In genomic region chr17:17526369-17526768, GRCh38 we compare ENCODE assay signal across 22 cellular contexts. TPM values are rescaled to one million over a fixed set of nuclear protein-coding genes. Genes with fewer than 3 reads are reported as not detected.
A peak's percentile ranks its signal among the peaks of the same experiment; 100 is the strongest.
DNase-seq lines count a peak whose midpoint lies in the region; ATAC-seq, FAIRE-seq and TF ChIP-seq lines count a peak whose summit lies in the region.
"Had no signal": no experiment of that assay in that cellular context is flagged by ENCODE, and none has a peak within 500 bp of the region (broad histone marks: within the 10 kb centered on the region; RNA-seq: fewer than 3 reads in every experiment).

No MANE protein-coding gene starts in this region.

- peak overlapping the region; percentile 66 for H2BK12ac ChIP-seq in neuronal stem cell (ENCODE audit: low read length)

- H3K4me1 Mint-ChIP-seq in activated naive CD4-positive, alpha-beta T cell treated with anti-CD3 and anti-CD28 coated beads, Interleukin-2, amount 10 ng/mL, durations not matched to agents 7 days and 5 days = no peaks in the 10 kb centered on the region

- FAIRE-seq in HepG2 (lab: Jason Lieb, UNC) = no peak
- FAIRE-seq: keratinocyte had no signal

- H3K4me3 ChIP-seq in liver (ENCODE audit: low read depth in 1 of 3, low read length in 3 of 3) (no peak overlapping the region), HepG2 (replicated peaks in 1 of 3; ENCODE audit: insufficient read depth in 1 of 3, low read depth in 2 of 3, low read length in 3 of 3) (no peak overlapping the region), neuronal stem cell (ENCODE audit: low read length in 2 of 2) (no peak overlapping the region), gastroesophageal sphincter (no peak overlapping the region)
- H3K4me3 ChIP-seq: suprapubic skin had no signal

- H3K9me3 Mint-ChIP-seq in activated naive CD4-positive, alpha-beta T cell treated with anti-CD3 and anti-CD28 coated beads, Interleukin-2, amount 10 ng/mL, durations not matched to agents 7 days and 5 days = no peaks in the 10 kb centered on the region
- H3K9me3 Mint-ChIP-seq: natural killer cell treated with Interleukin-12 subunit alpha and Interleukin-12 subunit beta and Interleukin-15 and Interleukin-18, amount 100 ng/mL, for 72 hours; T-helper 1 cell treated with Interleukin-12 subunit alpha and Interleukin-12 subunit beta and Interleukin-4 antibody, amounts not matched to agents 30 μg/mL and 1 μg/mL, for 36 hours had no signal

- TF ChIP-seq POLR2A in HepG2 (IDR thresholded peaks at IDR 0.05; ENCODE audit: insufficient read depth in 1 of 2, low read depth in 2 of 2, low read length in 2 of 2) = no peak
- no peak for TF ChIP-seq POLR2A in gastroesophageal sphincter (IDR thresholded peaks at IDR 0.05)

- H3K4me1 ChIP-seq in liver (ENCODE audit: control insufficient read depth in 4 of 4, insufficient read depth in 4 of 4, low read length in 3 of 4) = peaks cover 18 to 66% (median 47%) of the 10 kb centered on the region in 4 donors
- peaks cover 18% of the 10 kb centered on the region for H3K4me1 ChIP-seq in HepG2 (ENCODE audit: insufficient read depth, low read length)
- peaks cover 3 to 5% of the 10 kb centered on the region in 2 donors for H3K4me1 ChIP-seq in neuronal stem cell (ENCODE audit: control insufficient read depth in 2 of 2, insufficient read depth in 1 of 2, low read depth in 1 of 2, low read length in 2 of 2)
- H3K4me1 ChIP-seq in gastroesophageal sphincter = peaks cover 0 to 12% (median 0%) of the 10 kb centered on the region in 3 donors
- H3K4me1 ChIP-seq: suprapubic skin had no signal

- H3K4me2 ChIP-seq in HepG2 (ENCODE audit: low read depth, low read length) = no peak overlapping the region
- no peak overlapping the region for H3K4me2 ChIP-seq in neuronal stem cell (ENCODE audit: insufficient read depth, low read length, poor library complexity, severe bottlenecking)

- H3K79me1 ChIP-seq in neuronal stem cell (ENCODE audit: low read depth, low read length) = peaks cover 3% of the 10 kb centered on the region

- peak overlapping the region; percentile 52 for H2AK5ac ChIP-seq in neuronal stem cell (ENCODE audit: low read depth, low read length)

- H2AFZ ChIP-seq in HepG2 (ENCODE audit: low read length) = no peak overlapping the region
- H2AFZ ChIP-seq in neuronal stem cell (ENCODE audit: low read length) = no peak overlapping the region

- TF ChIP-seq RAD21 in liver (IDR thresholded peaks at IDR 0.05) (no peak), HepG2 (CRISPR knock-in tag; IDR thresholded peaks at IDR 0.05) (no peak)

- H3K23ac ChIP-seq in neuronal stem cell (ENCODE audit: low read depth, low read length, poor library complexity) = peak overlapping the region; percentile 68

- H3K4ac ChIP-seq in neuronal stem cell (ENCODE audit: low read length) = no peak overlapping the region

- H3K36me3 ChIP-seq in liver (ENCODE audit: control insufficient read depth in 4 of 4, insufficient read depth in 3 of 4, low read depth in 1 of 4, low read length in 3 of 4) = peaks cover 0 to 5% (median under 1%) of the 10 kb centered on the region in 4 donors
- H3K36me3 ChIP-seq in HepG2 (replicated peaks in 1 of 2; ENCODE audit: control insufficient read depth in 1 of 2, insufficient read depth in 2 of 2, low read length in 2 of 2) = no peaks in the 10 kb centered on the region
- H3K36me3 ChIP-seq in neuronal stem cell (replicated peaks in 1 of 2; ENCODE audit: control insufficient read depth in 2 of 2, insufficient read depth in 2 of 2, low read length in 2 of 2) = no peaks in the 10 kb centered on the region
- H3K36me3 ChIP-seq in gastroesophageal sphincter = peaks cover 0 to 6% of the 10 kb centered on the region in 2 donors

- no peaks in the 10 kb centered on the region for H3K27me3 Mint-ChIP-seq in activated naive CD4-positive, alpha-beta T cell treated with anti-CD3 and anti-CD28 coated beads, Interleukin-2, amount 10 ng/mL, durations not matched to agents 7 days and 5 days
- H3K27me3 Mint-ChIP-seq: natural killer cell treated with Interleukin-12 subunit alpha and Interleukin-12 subunit beta and Interleukin-15 and Interleukin-18, amount 100 ng/mL, for 72 hours had no signal

- H3K14ac ChIP-seq in neuronal stem cell (ENCODE audit: low read length) = peak overlapping the region; percentile 25

- 36% methylated on average over 14 of the region's 14 CpGs for WGBS in liver
- WGBS in HepG2 (ENCODE audit: low lambda C conversion rate) = 95% methylated on average over 11 of the region's 14 CpGs
- no CpG with 5 or more reads among the region's 14 CpGs for WGBS in neuronal stem cell (ENCODE audit: extremely low coverage in 2 of 2, insufficient read length in 2 of 2, insufficient replicate concordance in 1 of 2), 2 donors
- 100% methylated on average over 1 of the region's 14 CpGs for WGBS in gastroesophageal sphincter (ENCODE audit: low coverage in 1 of 2), 2 donors

- CTCF ChIA-PET in HepG2 (lab: Yijun Ruan, JAX; ENCODE audit: low intra/inter-chr PET ratio, low total read pairs) = no interaction called here
- CTCF ChIA-PET in activated naive CD4-positive, alpha-beta T cell treated with anti-CD3 and anti-CD28 coated beads, Interleukin-2, amount 10 ng/mL, durations not matched to agents 7 days and 5 days (lab: Charles Lee) = no interaction called here

- H4K91ac ChIP-seq in neuronal stem cell (ENCODE audit: low read depth, low read length, poor library complexity) = no peak overlapping the region

- H3K27ac ChIP-seq in liver (ENCODE audit: low read depth in 1 of 2, low read length in 2 of 2) = peak overlapping the region; percentile 86 to 96
- H3K27ac ChIP-seq in HepG2 (ENCODE audit: extremely low read length, insufficient read depth, low read length) = no peak overlapping the region
- H3K27ac ChIP-seq in neuronal stem cell (replicated peaks; ENCODE audit: low read length) = no peak overlapping the region
- no peak overlapping the region for H3K27ac ChIP-seq in gastroesophageal sphincter
- H3K27ac ChIP-seq: C4-2B, suprapubic skin, VCaP had no signal

- BruUV-seq in HepG2 (replicated peaks; lab: Mats Ljungman, UMichigan) = no TSS peak

- H3K9ac ChIP-seq in liver (ENCODE audit: low read depth in 1 of 2, low read length in 2 of 2) = peak overlapping the region in 1 of 2 donors; percentile 68
- H3K9ac ChIP-seq in HepG2 (ENCODE audit: insufficient read depth, low read depth, low read length) = no peak overlapping the region
- H3K9ac ChIP-seq in neuronal stem cell (ENCODE audit: low read depth, low read length, poor library complexity) = no peak overlapping the region

- TF ChIP-seq EP300 in HepG2 (IDR thresholded peaks at IDR 0.05; ENCODE audit: low read depth in 2 of 2, low read length in 2 of 2) = no peak
- no peak for TF ChIP-seq EP300 in HepG2 (CRISPR knock-in tag; IDR thresholded peaks at IDR 0.05; ENCODE audit: borderline replicate concordance)
- TF ChIP-seq EP300 in gastroesophageal sphincter (IDR thresholded peaks at IDR 0.05) = no peak

- TF ChIP-seq CTCF in liver (IDR thresholded peaks at IDR 0.05; ENCODE audit: low read depth, low read length, missing input control) (no peak), HepG2 (CRISPR knock-in tag; IDR thresholded peaks at IDR 0.05) (no peak), gastroesophageal sphincter (IDR thresholded peaks at IDR 0.05) (no peak)

- H4K8ac ChIP-seq in neuronal stem cell (ENCODE audit: low read depth, low read length) = no peak overlapping the region

- H2BK120ac ChIP-seq in neuronal stem cell (ENCODE audit: low read depth, low read length) = no peak overlapping the region

- POLR2A ChIA-PET in HepG2 (lab: Yijun Ruan, JAX) = interaction anchor here (0.8 kb wide), 1 partner anchor 30 kb away, joined by 3 read pairs; the partner anchor contains the start of gene RASD1

- peaks cover 20% of the 10 kb centered on the region; the same call in 1 of the 2 replicates for H4K20me1 ChIP-seq in HepG2 (ENCODE audit: insufficient read depth, low read length)

- intact Hi-C loops in HepG2 (cut with micrococcal nuclease; ENCODE audit: unreplicated experiment) (no loop called here), left cardiac atrium (cut with DNase I) (no loop called here)

- no peaks in the 10 kb centered on the region for H3K9me3 ChIP-seq in liver (ENCODE audit: control insufficient read depth in 4 of 4, low read length in 3 of 4)
- H3K9me3 ChIP-seq in HepG2 (ENCODE audit: low read length) = no peaks in the 10 kb centered on the region
- peaks cover 3 to 7% of the 10 kb centered on the region in 2 donors for H3K9me3 ChIP-seq in neuronal stem cell (replicated peaks in 1 of 2; ENCODE audit: control insufficient read depth in 2 of 2, insufficient read depth in 1 of 2, low read depth in 1 of 2, low read length in 2 of 2)
- no peaks in the 10 kb centered on the region for H3K9me3 ChIP-seq in gastroesophageal sphincter
- H3K9me3 ChIP-seq: suprapubic skin had no signal

- no peaks in the 10 kb centered on the region for H3K79me2 ChIP-seq in HepG2 (ENCODE audit: insufficient read depth, low read length)

- no peak overlapping the region for H3K4me3 Mint-ChIP-seq in activated naive CD4-positive, alpha-beta T cell treated with anti-CD3 and anti-CD28 coated beads, Interleukin-2, amount 10 ng/mL, durations not matched to agents 7 days and 5 days
- H3K4me3 Mint-ChIP-seq: natural killer cell treated with Interleukin-12 subunit alpha and Interleukin-12 subunit beta and Interleukin-15 and Interleukin-18, amount 100 ng/mL, for 72 hours; T-helper 1 cell treated with Interleukin-12 subunit alpha and Interleukin-12 subunit beta and Interleukin-4 antibody, amounts not matched to agents 30 μg/mL and 1 μg/mL, for 36 hours had no signal

- H2BK15ac ChIP-seq in neuronal stem cell (ENCODE audit: low read length) = no peak overlapping the region

- ATAC-seq in HepG2 = no peak
- ATAC-seq in left cardiac atrium = peak; percentile 63 to 79
- no peak for ATAC-seq in gastroesophageal sphincter
- ATAC-seq: natural killer cell treated with Interleukin-12 subunit alpha and Interleukin-12 subunit beta and Interleukin-15 and Interleukin-18, amount 100 ng/mL, for 72 hours; PC-3 had no signal

- no peak for DNase-seq in HepG2 (ENCODE audit: low spot score)
- peak; percentile 55 for DNase-seq in left cardiac atrium
- DNase-seq in neuronal stem cell (ENCODE audit: low spot score) = no peak
- no peak for DNase-seq in NCI-H345 (lab: John Stamatoyannopoulos, UW)
- DNase-seq in OCI-M2 (lab: John Stamatoyannopoulos, UW; ENCODE audit: unreplicated experiment) = no peak
- no peak for DNase-seq in activated naive CD4-positive, alpha-beta T cell treated with anti-CD3 and anti-CD28 coated beads, Interleukin-2, amount 10 ng/mL, durations not matched to agents 7 days and 5 days
- DNase-seq: activated CD4-positive, alpha-beta T cell treated with anti-CD3 and anti-CD28 coated beads, Interleukin-2, amount 50 U/mL, for 48 hours; activated T-cell treated with anti-CD3 and anti-CD28 coated beads for 4 hours; caudate nucleus; NCI-H1417; NCI-H2171; NCI-H774; PC-3; stimulated activated CD4-positive, alpha-beta T cell treated with anti-CD3 and anti-CD28 coated beads, Interleukin-15, amount 100 ng/mL, for 24 hours had no signal

- in situ Hi-C loops in HepG2 (cut with HindIII; ENCODE audit: extremely low pct_ligation_motif_present, low pct_unique_long_range_greater_than_20kb) = no loop called here

- H3K27ac Mint-ChIP-seq in activated naive CD4-positive, alpha-beta T cell treated with anti-CD3 and anti-CD28 coated beads, Interleukin-2, amount 10 ng/mL, durations not matched to agents 7 days and 5 days = no peak overlapping the region
- H3K27ac Mint-ChIP-seq: natural killer cell treated with Interleukin-12 subunit alpha and Interleukin-12 subunit beta and Interleukin-15 and Interleukin-18, amount 100 ng/mL, for 72 hours; T-helper 1 cell treated with Interleukin-12 subunit alpha and Interleukin-12 subunit beta and Interleukin-4 antibody, amounts not matched to agents 30 μg/mL and 1 μg/mL, for 36 hours had no signal

- H3K27me3 ChIP-seq in liver (ENCODE audit: control insufficient read depth in 4 of 4, insufficient read depth in 4 of 4, low read length in 3 of 4) = no peaks in the 10 kb centered on the region
- no peaks in the 10 kb centered on the region for H3K27me3 ChIP-seq in HepG2 (ENCODE audit: control insufficient read depth in 1 of 2, insufficient read depth in 2 of 2, low read length in 2 of 2)
- H3K27me3 ChIP-seq in neuronal stem cell (ENCODE audit: control insufficient read depth in 3 of 3, insufficient read depth in 3 of 3, low read depth in 1 of 3, low read length in 3 of 3) = no peaks in the 10 kb centered on the region
- H3K27me3 ChIP-seq in gastroesophageal sphincter = no peaks in the 10 kb centered on the region
- H3K27me3 ChIP-seq: suprapubic skin had no signal

- no peaks in the 10 kb centered on the region for H3K36me3 Mint-ChIP-seq in activated naive CD4-positive, alpha-beta T cell treated with anti-CD3 and anti-CD28 coated beads, Interleukin-2, amount 10 ng/mL, durations not matched to agents 7 days and 5 days
- H3K36me3 Mint-ChIP-seq: natural killer cell treated with Interleukin-12 subunit alpha and Interleukin-12 subunit beta and Interleukin-15 and Interleukin-18, amount 100 ng/mL, for 72 hours had no signal

- H2BK5ac ChIP-seq in neuronal stem cell (ENCODE audit: low read length) = peak overlapping the region; percentile 22

- H3K18ac ChIP-seq in neuronal stem cell (ENCODE audit: low read length) = no peak overlapping the region

RNA-seq across cellular contexts. Expression of gene RASD1, which starts 30.2 kb away (rescaled TPM):
- 1 to 10 TPM in 1 of 2 donors, under 1 TPM in 1; 0.89 to 5.5 TPM for total RNA-seq in liver
- polyA plus RNA-seq in liver = 10 to 100 TPM; 23.8 to 46.7 TPM
- total RNA-seq in HepG2 (2016; rRNA removed; fragmentation: Illumina TruSeq; extraction: Trizol) = 1.4 and 1.6 TPM in 2 replicates
- total RNA-seq in HepG2 (2016; cell fraction: cytosol; rRNA removed; fragmentation: Illumina TruSeq; extraction: Trizol; ENCODE audit: low read depth) = 0.71 and 0.91 TPM in 2 replicates
- 1.4 and 1.9 TPM in 2 replicates for total RNA-seq in HepG2 (2016; cell fraction: insoluble cytoplasmic fraction; rRNA removed; fragmentation: Illumina TruSeq; extraction: Trizol)
- total RNA-seq in HepG2 (2016; cell fraction: membrane; rRNA removed; fragmentation: Illumina TruSeq; extraction: Trizol) = 1.5 and 1.7 TPM in 2 replicates
- 0.99 and 1.1 TPM in 2 replicates for total RNA-seq in HepG2 (2016; cell fraction: nucleus; rRNA removed; fragmentation: Illumina TruSeq; extraction: Trizol)
- 4.2 and 8.9 TPM in 2 replicates for polyA plus RNA-seq in HepG2 (2011; rRNA removed)
- 4.3 and 4.7 TPM in 2 replicates for polyA plus RNA-seq in HepG2 (2011; cell fraction: cytosol; rRNA removed)
- 6.6 and 7.6 TPM in 2 replicates for polyA plus RNA-seq in HepG2 (2011; cell fraction: nucleus; rRNA removed)
- 2.1 and 6.2 TPM in 2 replicates for polyA plus RNA-seq in HepG2 (2012)
- polyA plus RNA-seq in HepG2 (2016; cell fraction: cytosol; fragmentation: Illumina TruSeq; extraction: Trizol; ENCODE audit: low read depth) = 0.32 and 0.38 TPM in 2 replicates
- 1.7 and 1.8 TPM in 2 replicates for polyA plus RNA-seq in HepG2 (2016; cell fraction: insoluble cytoplasmic fraction; fragmentation: Illumina TruSeq; extraction: Trizol; ENCODE audit: low read depth)
- polyA plus RNA-seq in HepG2 (2016; cell fraction: membrane; fragmentation: Illumina TruSeq; extraction: Trizol; ENCODE audit: low read depth) = 0.63 and 0.72 TPM in 2 replicates
- polyA plus RNA-seq in HepG2 (2016; cell fraction: nucleus; fragmentation: Illumina TruSeq; extraction: Trizol; ENCODE audit: insufficient read depth, low read depth) = 2.7 and 3.4 TPM in 2 replicates
- polyA minus RNA-seq in HepG2 (2011; rRNA and poly(A)+ RNA removed; ENCODE audit: low replicate concordance) = 3.9 and 12.1 TPM in 2 replicates
- polyA minus RNA-seq in HepG2 (2011; cell fraction: cytosol; rRNA and poly(A)+ RNA removed) = 6.2 and 6.6 TPM in 2 replicates
- polyA minus RNA-seq in HepG2 (2011; cell fraction: nucleus; rRNA and poly(A)+ RNA removed) = 1.7 and 3.1 TPM in 2 replicates
- 10 to 100 TPM; 35.3 to 55.1 TPM for total RNA-seq in left cardiac atrium
- 1.2 TPM for polyA plus RNA-seq in neuronal stem cell (2013, experiment 1 of 2)
- polyA plus RNA-seq in neuronal stem cell (2013, experiment 2 of 2) = 0.90 TPM
- 10 to 100 TPM in 1 of 4 donors, 1 to 10 TPM in 3; 2.6 to 24.6 (median 5.1) TPM for total RNA-seq in gastroesophageal sphincter

RNA-seq across cellular contexts. Expression of gene MED9, which starts 49.6 kb away (rescaled TPM):
- total RNA-seq in liver (1 to 10 TPM; 8.4 to 9.2 TPM), HepG2 (2016; rRNA removed; fragmentation: Illumina TruSeq; extraction: Trizol) (11.7 and 15.1 TPM in 2 replicates), left cardiac atrium (10 to 100 TPM; 26.8 to 35.1 TPM), gastroesophageal sphincter (10 to 100 TPM in 3 of 4 donors, 1 to 10 TPM in 1; 9.1 to 19.5 (median 16.6) TPM)
- polyA plus RNA-seq in liver (10 to 100 TPM in 1 of 2 donors, 1 to 10 TPM in 1; 6.4 to 12.5 TPM), HepG2 (2011; rRNA removed) (11.9 and 14.4 TPM in 2 replicates)
- 4.0 and 4.2 TPM in 2 replicates for total RNA-seq in HepG2 (2016; cell fraction: cytosol; rRNA removed; fragmentation: Illumina TruSeq; extraction: Trizol; ENCODE audit: low read depth)
- total RNA-seq in HepG2 (2016; cell fraction: insoluble cytoplasmic fraction; rRNA removed; fragmentation: Illumina TruSeq; extraction: Trizol) = 11.7 and 14.4 TPM in 2 replicates
- 9.8 and 10.7 TPM in 2 replicates for total RNA-seq in HepG2 (2016; cell fraction: membrane; rRNA removed; fragmentation: Illumina TruSeq; extraction: Trizol)
- 10.8 and 11.7 TPM in 2 replicates for total RNA-seq in HepG2 (2016; cell fraction: nucleus; rRNA removed; fragmentation: Illumina TruSeq; extraction: Trizol)
- polyA plus RNA-seq in HepG2 (2011; cell fraction: cytosol; rRNA removed) = 18.3 and 21.5 TPM in 2 replicates
- polyA plus RNA-seq in HepG2 (2011; cell fraction: nucleus; rRNA removed) = 15.4 and 17.5 TPM in 2 replicates
- 9.2 and 11.4 TPM in 2 replicates for polyA plus RNA-seq in HepG2 (2012)
- polyA plus RNA-seq in HepG2 (2016; cell fraction: cytosol; fragmentation: Illumina TruSeq; extraction: Trizol; ENCODE audit: low read depth) = 3.0 and 3.1 TPM in 2 replicates
- polyA plus RNA-seq in HepG2 (2016; cell fraction: insoluble cytoplasmic fraction; fragmentation: Illumina TruSeq; extraction: Trizol; ENCODE audit: low read depth) = 11.2 and 12.0 TPM in 2 replicates
- 6.4 and 7.0 TPM in 2 replicates for polyA plus RNA-seq in HepG2 (2016; cell fraction: membrane; fragmentation: Illumina TruSeq; extraction: Trizol; ENCODE audit: low read depth)
- 11.4 and 12.6 TPM in 2 replicates for polyA plus RNA-seq in HepG2 (2016; cell fraction: nucleus; fragmentation: Illumina TruSeq; extraction: Trizol; ENCODE audit: insufficient read depth, low read depth)
- polyA minus RNA-seq in HepG2 (2011; rRNA and poly(A)+ RNA removed; ENCODE audit: low replicate concordance) = 21.1 and 25.1 TPM in 2 replicates
- polyA minus RNA-seq in HepG2 (2011; cell fraction: cytosol; rRNA and poly(A)+ RNA removed) = 9.8 and 9.9 TPM in 2 replicates
- polyA minus RNA-seq in HepG2 (2011; cell fraction: nucleus; rRNA and poly(A)+ RNA removed) = 24.2 and 25.4 TPM in 2 replicates
- 17.1 TPM for polyA plus RNA-seq in neuronal stem cell (2013, experiment 1 of 2)
- polyA plus RNA-seq in neuronal stem cell (2013, experiment 2 of 2) = 17.1 TPM

Comparison
In these comparisons a context has a peak if more than half of its experiments do, and no peak if none do; other contexts are left out.
1. H3K27ac ChIP-seq: peak in liver (2 of 2); none in HepG2 (single experiment), neuronal stem cell (single experiment) and gastroesophageal sphincter (0 of 4).
2. ATAC-seq: peak in left cardiac atrium (2 of 2); none in HepG2 (single experiment) and gastroesophageal sphincter (single experiment).